Comparison of ENCODE assay signal across 8 cellular contexts in genomic region chr2:127810637-127811396, GRCh38. TPM values are rescaled to one million over a fixed set of nuclear protein-coding genes. Genes with fewer than 3 reads are reported as not detected.
DNase-seq lines count a peak whose midpoint lies in the region; ATAC-seq and TF ChIP-seq lines count a peak whose summit lies in the region.

Gene WDR33, minus strand, starts transcription at chr2:127811171. Its CDS starts 40,190 bp downstream, at chr2:127770981.

- peak within 1 kb of the TSS; percentile 76 to 94 for H3K4me3 ChIP-seq in right atrium auricular region
- peak within 1 kb of the TSS; percentile 69 to 96 for H3K4me3 ChIP-seq in vagina

- DNase-seq in GM13977 (ENCODE audit: low spot score) (peak; percentile 94), NCI-H1694 (lab: John Stamatoyannopoulos, UW) (peak; percentile 89), amniotic stem cell (lab: John Stamatoyannopoulos, UW) (peak; percentile 68), right atrium auricular region (ENCODE audit: low spot score) (peak; percentile 86), putamen (ENCODE audit: low spot score) (peak; percentile 87), vagina (ENCODE audit: extremely low spot score in 2 of 2) (peak in 1 of 2 donors; percentile 90)

- H3K4me1 Mint-ChIP-seq in T-helper 1 cell treated with Interleukin-12 subunit alpha and Interleukin-12 subunit beta and Interleukin-4 antibody, amounts not matched to agents 30 μg/mL and 1 μg/mL, for 36 hours (ENCODE audit: low read depth), result peaks cover 31% of the 10 kb centered on the region

- peaks cover 19% of the 10 kb centered on the region for H3K36me3 Mint-ChIP-seq in T-helper 1 cell treated with Interleukin-12 subunit alpha and Interleukin-12 subunit beta and Interleukin-4 antibody, amounts not matched to agents 30 μg/mL and 1 μg/mL, for 36 hours (ENCODE audit: low read depth)

- in situ Hi-C loops in GM13977 (cut with MboI; ENCODE audit: low pct_unique_long_range_greater_than_20kb, low sequenced_read_pairs, unreplicated experiment), result no loop called here

- peak; percentile 99 for ATAC-seq in HG02884 (IDR thresholded peaks at IDR 0.05; ENCODE audit: unreplicated experiment)

- intact Hi-C loops in vagina (cut with DNase I), result loop anchor here (10.0 kb wide), 1 partner anchor 106 kb away; the partner anchor contains the start of gene SFT2D3

- peak in 1 of 2 donors; percentile 70 for TF ChIP-seq POLR2A in vagina (IDR thresholded peaks at IDR 0.05)

- H3K27me3 Mint-ChIP-seq in T-helper 1 cell treated with Interleukin-12 subunit alpha and Interleukin-12 subunit beta and Interleukin-4 antibody, amounts not matched to agents 30 μg/mL and 1 μg/mL, for 36 hours (ENCODE audit: low read depth), result peaks cover 3% of the 10 kb centered on the region

- H3K27ac ChIP-seq in right atrium auricular region (peak within 1 kb of the TSS; percentile 93 to 94), vagina (peak within 1 kb of the TSS; percentile 95)

- peaks cover 0 to 25% of the 10 kb centered on the region in 2 donors for H3K4me1 ChIP-seq in right atrium auricular region
- H3K4me1 ChIP-seq in vagina, result peaks cover 40% of the 10 kb centered on the region

- TF ChIP-seq CTCF in GM13977 (IDR thresholded peaks at IDR 0.05; ENCODE audit: extremely low read depth, insufficient read depth, missing control alignments) (peak; percentile 59), right atrium auricular region (IDR thresholded peaks at IDR 0.05) (peak; percentile 18 to 37), vagina (IDR thresholded peaks at IDR 0.05) (no peak)

- H3K27me3 ChIP-seq in right atrium auricular region (no peaks in the 10 kb centered on the region), vagina (no peaks in the 10 kb centered on the region)

- H3K9me3 Mint-ChIP-seq in T-helper 1 cell treated with Interleukin-12 subunit alpha and Interleukin-12 subunit beta and Interleukin-4 antibody, amounts not matched to agents 30 μg/mL and 1 μg/mL, for 36 hours, result no peaks in the 10 kb centered on the region

- peak within 1 kb of the TSS; percentile 96 for H3K27ac Mint-ChIP-seq in T-helper 1 cell treated with Interleukin-12 subunit alpha and Interleukin-12 subunit beta and Interleukin-4 antibody, amounts not matched to agents 30 μg/mL and 1 μg/mL, for 36 hours

- H3K4me3 Mint-ChIP-seq in T-helper 1 cell treated with Interleukin-12 subunit alpha and Interleukin-12 subunit beta and Interleukin-4 antibody, amounts not matched to agents 30 μg/mL and 1 μg/mL, for 36 hours, result peak within 1 kb of the TSS; percentile 93

- H3K9me3 ChIP-seq in right atrium auricular region (no peaks in the 10 kb centered on the region), vagina (no peaks in the 10 kb centered on the region)

- H3K36me3 ChIP-seq in right atrium auricular region, result no peaks in the 10 kb centered on the region
- H3K36me3 ChIP-seq in vagina, result no peaks in the 10 kb centered on the region

RNA-seq across cellular contexts. Expression of gene WDR33, which starts in this region (rescaled TPM):
- total RNA-seq in right atrium auricular region (10 to 100 TPM; 16.1 to 16.8 TPM), vagina (37.1 TPM)

Comparison
In these comparisons a context has a peak if more than half of its experiments do, and no peak if none do; other contexts are left out.
1. CTCF ChIP-seq: peak in GM13977 (single experiment) and right atrium auricular region (2 of 2); none in vagina (0 of 3).